12 cellular contexts compared by ENCODE assay signal in genomic region chr3:66797916-66798560, GRCh38.
DNase-seq lines count a peak whose midpoint lies in the region; ATAC-seq, FAIRE-seq and TF ChIP-seq lines count a peak whose summit lies in the region.
"Had no signal": no experiment of that assay in that cellular context is flagged by ENCODE, and none has a peak within 500 bp of the region (broad histone marks: within the 10 kb centered on the region; RNA-seq: fewer than 3 reads in every experiment).

No MANE protein-coding gene starts in this region.

- ATAC-seq in right lobe of liver (peak in 3 of 4 donors; percentile 22 to 58 (median 43)), HepG2 (no peak), upper lobe of left lung (ENCODE audit: low FRiP score in 2 of 2) (peak in 1 of 2 donors; percentile 51)
- ATAC-seq: naive thymus-derived CD4-positive, alpha-beta T cell had no signal

- no peak overlapping the region for H3K4me2 ChIP-seq in HepG2 (ENCODE audit: low read depth, low read length)

- TF ChIP-seq RAD21 in HepG2 (CRISPR knock-in tag; IDR thresholded peaks at IDR 0.05) = no peak

- H2AFZ ChIP-seq in HepG2 (ENCODE audit: low read length) = no peak overlapping the region

- no peaks in the 10 kb centered on the region for H3K9me3 Mint-ChIP-seq in Caco-2 (ENCODE audit: unreplicated experiment)
- H3K9me3 Mint-ChIP-seq: stimulated activated naive CD8-positive, alpha-beta T cell treated with anti-CD3 and anti-CD28 coated beads, Interleukin-15, Interleukin-2, amounts not matched to agents 100 ng/mL and 50 ng/mL, for 24 hours had no signal

- FAIRE-seq in HepG2 (lab: Jason Lieb, UNC) = no peak
- FAIRE-seq: GM18507 had no signal

- no peaks in the 10 kb centered on the region for H4K20me1 ChIP-seq in HepG2 (ENCODE audit: insufficient read depth, low read length)

- H3K27me3 Mint-ChIP-seq in Caco-2 (ENCODE audit: insufficient read depth, unreplicated experiment) = peaks cover under 1% of the 10 kb centered on the region

- TF ChIP-seq CTCF in right lobe of liver (IDR thresholded peaks at IDR 0.05) (no peak), HepG2 (CRISPR knock-in tag; IDR thresholded peaks at IDR 0.05) (no peak), fibroblast of mammary gland (conservative IDR thresholded peaks at IDR 0.05; ENCODE audit: control insufficient read depth, insufficient read depth, low read depth, low read length) (no peak), upper lobe of left lung (IDR thresholded peaks at IDR 0.05) (no peak), Caco-2 (IDR thresholded peaks at IDR 0.05; ENCODE audit: insufficient read depth in 1 of 2, low read depth in 1 of 2, low read length in 1 of 2, severe bottlenecking in 1 of 2, unreplicated experiment in 1 of 2) (no peak)

- no peak overlapping the region for H3K27ac ChIP-seq in right lobe of liver
- H3K27ac ChIP-seq in HepG2 (ENCODE audit: extremely low read length, insufficient read depth, low read length) = no peak overlapping the region
- no peak overlapping the region for H3K27ac ChIP-seq in mesodermal cell (ENCODE audit: low read depth, low read length, severe bottlenecking)
- peak overlapping the region in 1 of 4 donors; percentile 18 for H3K27ac ChIP-seq in upper lobe of left lung

- H3K79me2 ChIP-seq in HepG2 (ENCODE audit: insufficient read depth, low read length) = no peaks in the 10 kb centered on the region

- H3K4me1 ChIP-seq in right lobe of liver = peaks cover 0 to 5% (median 0%) of the 10 kb centered on the region in 4 donors
- H3K4me1 ChIP-seq in HepG2 (ENCODE audit: insufficient read depth, low read length) = no peaks in the 10 kb centered on the region
- no peaks in the 10 kb centered on the region for H3K4me1 ChIP-seq in mesodermal cell (ENCODE audit: control insufficient read depth, insufficient read depth, low read length, poor library complexity, severe bottlenecking)
- peaks cover 0 to 3% (median 0%) of the 10 kb centered on the region in 4 donors for H3K4me1 ChIP-seq in upper lobe of left lung
- H3K4me1 ChIP-seq in Caco-2 = no peaks in the 10 kb centered on the region

- TF ChIP-seq POLR2A in right lobe of liver (IDR thresholded peaks at IDR 0.05) = no peak
- no peak for TF ChIP-seq POLR2A in HepG2 (IDR thresholded peaks at IDR 0.05; ENCODE audit: insufficient read depth in 1 of 2, low read depth in 2 of 2, low read length in 2 of 2)
- TF ChIP-seq POLR2A in upper lobe of left lung (IDR thresholded peaks at IDR 0.05) = no peak

- no TSS peak for BruUV-seq in HepG2 (replicated peaks; lab: Mats Ljungman, UMichigan)
- no TSS peak for BruUV-seq in Caco-2 (replicated peaks; lab: Mats Ljungman, UMichigan)

- no peak overlapping the region for H3K9ac ChIP-seq in HepG2 (ENCODE audit: insufficient read depth, low read depth, low read length)

- H3K27ac Mint-ChIP-seq in Caco-2 (ENCODE audit: unreplicated experiment) = no peak overlapping the region
- H3K27ac Mint-ChIP-seq: naive thymus-derived CD4-positive, alpha-beta T cell; stimulated activated naive CD8-positive, alpha-beta T cell treated with anti-CD3 and anti-CD28 coated beads, Interleukin-15, Interleukin-2, amounts not matched to agents 100 ng/mL and 50 ng/mL, for 24 hours had no signal

- DNase-seq in right lobe of liver = peak in 1 of 3 donors; percentile 30
- no peak for DNase-seq in HepG2 (ENCODE audit: low spot score)
- peak; percentile 58 for DNase-seq in fibroblast of mammary gland (ENCODE audit: low read depth)
- DNase-seq in upper lobe of left lung = peak; percentile 29 to 63
- DNase-seq in Caco-2 = no peak
- DNase-seq in HuH-7 (ENCODE audit: low spot score) = no peak
- no peak for DNase-seq in NCI-H146 treated with DMSO at 0.1 percent for 48 hours (lab: John Stamatoyannopoulos, UW; ENCODE audit: unreplicated experiment)
- DNase-seq: AML-193; naive thymus-derived CD4-positive, alpha-beta T cell had no signal

- CTCF ChIA-PET in HepG2 (lab: Yijun Ruan, JAX; ENCODE audit: low intra/inter-chr PET ratio, low total read pairs) (no interaction called here), Caco-2 (lab: Charles Lee) (no interaction called here)

- H3K36me3 Mint-ChIP-seq in Caco-2 (ENCODE audit: insufficient read depth, unreplicated experiment) = no peaks in the 10 kb centered on the region

- H3K4me3 ChIP-seq in right lobe of liver = no peak overlapping the region
- no peak overlapping the region for H3K4me3 ChIP-seq in HepG2 (replicated peaks in 1 of 3; ENCODE audit: insufficient read depth in 1 of 3, low read depth in 2 of 3, low read length in 3 of 3)
- peak overlapping the region; percentile 2 for H3K4me3 ChIP-seq in fibroblast of mammary gland (ENCODE audit: control insufficient read depth, low read depth, low read length)
- H3K4me3 ChIP-seq in mesodermal cell (ENCODE audit: extremely low read depth, insufficient read depth, low read length, poor library complexity, severe bottlenecking) = peak overlapping the region; percentile 23
- no peak overlapping the region for H3K4me3 ChIP-seq in upper lobe of left lung
- H3K4me3 ChIP-seq in Caco-2 (ENCODE audit: low read depth, low read length) = no peak overlapping the region

- WGBS in right lobe of liver (ENCODE audit: insufficient coverage, low coverage, low lambda C conversion rate, missing lambda C conversion rate) = 24% methylated on average over 12 of the region's 26 CpGs
- WGBS in HepG2 (ENCODE audit: low lambda C conversion rate) = 69% methylated on average over 13 of the region's 26 CpGs
- WGBS in mesodermal cell (ENCODE audit: insufficient coverage in 2 of 2), 2 experiments = 15 to 16% methylated on average over 24 of the region's 26 CpGs
- 30% methylated on average over 13 to 26 of the region's 26 CpGs for WGBS in upper lobe of left lung, 2 donors

- POLR2A ChIA-PET in HepG2 (lab: Yijun Ruan, JAX) = no interaction called here
- POLR2A ChIA-PET in Caco-2 (lab: Charles Lee) = no interaction called here

- TF ChIP-seq EP300 in HepG2 (IDR thresholded peaks at IDR 0.05; ENCODE audit: low read depth in 2 of 2, low read length in 2 of 2) = no peak
- TF ChIP-seq EP300 in HepG2 (CRISPR knock-in tag; IDR thresholded peaks at IDR 0.05; ENCODE audit: borderline replicate concordance) = no peak
- TF ChIP-seq EP300 in upper lobe of left lung (IDR thresholded peaks at IDR 0.05) = no peak

- H3K9me3 ChIP-seq in right lobe of liver (no peaks in the 10 kb centered on the region), HepG2 (ENCODE audit: low read length) (no peaks in the 10 kb centered on the region), mesodermal cell (ENCODE audit: control insufficient read depth, low read length) (no peaks in the 10 kb centered on the region), upper lobe of left lung (no peaks in the 10 kb centered on the region), Caco-2 (no peaks in the 10 kb centered on the region)

- H3K4me3 Mint-ChIP-seq in Caco-2 (ENCODE audit: unreplicated experiment) = no peak overlapping the region
- H3K4me3 Mint-ChIP-seq: naive thymus-derived CD4-positive, alpha-beta T cell; stimulated activated naive CD8-positive, alpha-beta T cell treated with anti-CD3 and anti-CD28 coated beads, Interleukin-15, Interleukin-2, amounts not matched to agents 100 ng/mL and 50 ng/mL, for 24 hours had no signal

- intact Hi-C loops in right lobe of liver (cut with DNase I) = no loop called here
- intact Hi-C loops in HepG2 (cut with micrococcal nuclease; ENCODE audit: unreplicated experiment) = no loop called here
- intact Hi-C loops in Caco-2 (cut with micrococcal nuclease; ENCODE audit: unreplicated experiment) = no loop called here

- H3K4me1 Mint-ChIP-seq in Caco-2 (ENCODE audit: low read depth, unreplicated experiment) = no peaks in the 10 kb centered on the region
- H3K4me1 Mint-ChIP-seq: naive thymus-derived CD4-positive, alpha-beta T cell had no signal

- H3K27me3 ChIP-seq in right lobe of liver (no peaks in the 10 kb centered on the region), HepG2 (ENCODE audit: control insufficient read depth in 1 of 2, insufficient read depth in 2 of 2, low read length in 2 of 2) (peaks cover 0 to 4% of the 10 kb centered on the region in 2 experiments; a peak in 2 of 5 replicates), upper lobe of left lung (no peaks in the 10 kb centered on the region), Caco-2 (replicated peaks; ENCODE audit: control insufficient read depth, insufficient read depth, low read length) (no peaks in the 10 kb centered on the region)

- no peaks in the 10 kb centered on the region for H3K36me3 ChIP-seq in right lobe of liver
- no peaks in the 10 kb centered on the region for H3K36me3 ChIP-seq in HepG2 (replicated peaks in 1 of 2; ENCODE audit: control insufficient read depth in 1 of 2, insufficient read depth in 2 of 2, low read length in 2 of 2)
- no peaks in the 10 kb centered on the region for H3K36me3 ChIP-seq in mesodermal cell (ENCODE audit: control insufficient read depth, insufficient read depth, low read length)
- H3K36me3 ChIP-seq in upper lobe of left lung = no peaks in the 10 kb centered on the region
- H3K36me3 ChIP-seq in Caco-2 (ENCODE audit: control insufficient read depth, insufficient read depth, low read length) = no peaks in the 10 kb centered on the region

- in situ Hi-C loops in HepG2 (cut with HindIII; ENCODE audit: extremely low pct_ligation_motif_present, low pct_unique_long_range_greater_than_20kb) = no loop called here

TF ChIP-seq in HepG2, 621 proteins besides CTCF, POLR2A, EP300 and RAD21 (continues in another document):
- TF ChIP-seq ZNF878 (CRISPR knock-in tag; IDR thresholded peaks at IDR 0.05) (no peak), SOX6 (IDR thresholded peaks at IDR 0.05) (no peak), SOX6 (CRISPR knock-in tag; IDR thresholded peaks at IDR 0.05) (no peak), PLRG1 (conservative IDR thresholded peaks at IDR 0.05) (no peak), TAF15 (IDR thresholded peaks at IDR 0.05; ENCODE audit: low read depth, low read length, poor library complexity, severe bottlenecking) (no peak), PHF8 (CRISPR knock-in tag; IDR thresholded peaks at IDR 0.05) (no peak), ATF3 (CRISPR knock-in tag; IDR thresholded peaks at IDR 0.05) (no peak), EED (CRISPR knock-in tag; IDR thresholded peaks at IDR 0.05) (no peak), TEAD2 (CRISPR knock-in tag; IDR thresholded peaks at IDR 0.05) (no peak), ZZZ3 (CRISPR knock-in tag; IDR thresholded peaks at IDR 0.05; ENCODE audit: borderline replicate concordance) (no peak)

Comparison
In these comparisons a context has a peak if more than half of its experiments do, and no peak if none do; other contexts are left out.
1. DNase-seq: peak in fibroblast of mammary gland (single experiment) and upper lobe of left lung (2 of 2); none in HepG2 (single experiment), Caco-2 (0 of 2), HuH-7 (single experiment) and NCI-H146 treated with DMSO at 0.1 percent for 48 hours (single experiment).
2. H3K4me3 ChIP-seq: peak in fibroblast of mammary gland (single experiment) and mesodermal cell (single experiment); none in right lobe of liver (0 of 3), HepG2 (0 of 3), upper lobe of left lung (0 of 4) and Caco-2 (single experiment).